Comparison of ENCODE assay signal across 1 cellular context in the genomic region with DNA sequence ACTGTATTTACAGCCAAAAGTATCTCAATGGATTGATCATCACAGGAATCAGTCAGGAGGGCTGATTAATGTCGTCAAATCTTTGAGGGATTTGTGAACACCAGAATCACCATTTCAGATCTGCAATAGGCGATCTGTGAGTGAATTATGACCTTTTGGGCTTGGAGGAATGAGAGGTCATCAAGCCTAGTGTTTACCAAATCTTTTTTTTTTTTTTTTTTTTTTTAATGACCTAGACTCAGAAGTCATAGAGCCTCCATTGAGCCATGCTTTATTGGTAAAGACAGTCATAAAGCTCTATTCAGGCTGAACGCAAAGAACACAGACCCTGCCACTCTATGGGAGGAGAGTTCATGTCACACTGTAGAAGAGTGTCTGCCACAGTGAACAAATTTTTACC.
TF ChIP-seq lines count a peak whose summit lies in the region.

No MANE protein-coding gene starts in this region.

TF ChIP-seq in HCT116, 20 proteins besides CTCF, POLR2A, EP300 and RAD21 (continued from another document):
- no peak for TF ChIP-seq POLR2AphosphoS5 (IDR thresholded peaks at IDR 0.05; ENCODE audit: low read depth, low read length)
- no peak for TF ChIP-seq TCF7L2 (IDR thresholded peaks at IDR 0.05; ENCODE audit: borderline replicate concordance, extremely low read depth, insufficient read depth, insufficient read length)
- TF ChIP-seq SP1 (IDR thresholded peaks at IDR 0.05; ENCODE audit: low read depth), result no peak
- TF ChIP-seq YY1 (IDR thresholded peaks at IDR 0.05; ENCODE audit: extremely low read depth, insufficient replicate concordance, low read depth, low read length), result no peak
- TF ChIP-seq ZNF274 (IDR thresholded peaks at IDR 0.05; ENCODE audit: low read depth, low read length), result no peak
- TF ChIP-seq ELF1 (IDR thresholded peaks at IDR 0.05; ENCODE audit: borderline replicate concordance, low read depth), result no peak
- TF ChIP-seq ZFX (IDR thresholded peaks at IDR 0.05), result no peak
- TF ChIP-seq EZH2phosphoT487 (IDR thresholded peaks at IDR 0.05; ENCODE audit: borderline replicate concordance), result no peak
- TF ChIP-seq EZH2 (IDR thresholded peaks at IDR 0.05), result no peak
- TF ChIP-seq CEBPB (IDR thresholded peaks at IDR 0.05; ENCODE audit: low read depth), result no peak
- TF ChIP-seq SIN3A (IDR thresholded peaks at IDR 0.05; ENCODE audit: low read depth), result no peak
- no peak for TF ChIP-seq EGR1 (IDR thresholded peaks at IDR 0.05; ENCODE audit: low read depth)
- TF ChIP-seq, protein P1, sequence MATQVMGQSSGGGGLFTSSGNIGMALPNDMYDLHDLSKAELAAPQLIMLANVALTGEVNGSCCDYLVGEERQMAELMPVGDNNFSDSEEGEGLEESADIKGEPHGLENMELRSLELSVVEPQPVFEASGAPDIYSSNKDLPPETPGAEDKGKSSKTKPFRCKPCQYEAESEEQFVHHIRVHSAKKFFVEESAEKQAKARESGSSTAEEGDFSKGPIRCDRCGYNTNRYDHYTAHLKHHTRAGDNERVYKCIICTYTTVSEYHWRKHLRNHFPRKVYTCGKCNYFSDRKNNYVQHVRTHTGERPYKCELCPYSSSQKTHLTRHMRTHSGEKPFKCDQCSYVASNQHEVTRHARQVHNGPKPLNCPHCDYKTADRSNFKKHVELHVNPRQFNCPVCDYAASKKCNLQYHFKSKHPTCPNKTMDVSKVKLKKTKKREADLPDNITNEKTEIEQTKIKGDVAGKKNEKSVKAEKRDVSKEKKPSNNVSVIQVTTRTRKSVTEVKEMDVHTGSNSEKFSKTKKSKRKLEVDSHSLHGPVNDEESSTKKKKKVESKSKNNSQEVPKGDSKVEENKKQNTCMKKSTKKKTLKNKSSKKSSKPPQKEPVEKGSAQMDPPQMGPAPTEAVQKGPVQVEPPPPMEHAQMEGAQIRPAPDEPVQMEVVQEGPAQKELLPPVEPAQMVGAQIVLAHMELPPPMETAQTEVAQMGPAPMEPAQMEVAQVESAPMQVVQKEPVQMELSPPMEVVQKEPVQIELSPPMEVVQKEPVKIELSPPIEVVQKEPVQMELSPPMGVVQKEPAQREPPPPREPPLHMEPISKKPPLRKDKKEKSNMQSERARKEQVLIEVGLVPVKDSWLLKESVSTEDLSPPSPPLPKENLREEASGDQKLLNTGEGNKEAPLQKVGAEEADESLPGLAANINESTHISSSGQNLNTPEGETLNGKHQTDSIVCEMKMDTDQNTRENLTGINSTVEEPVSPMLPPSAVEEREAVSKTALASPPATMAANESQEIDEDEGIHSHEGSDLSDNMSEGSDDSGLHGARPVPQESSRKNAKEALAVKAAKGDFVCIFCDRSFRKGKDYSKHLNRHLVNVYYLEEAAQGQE (IDR thresholded peaks at IDR 0.05; ENCODE audit: low read depth), result no peak
- no peak for TF ChIP-seq SRF (IDR thresholded peaks at IDR 0.05; ENCODE audit: low read depth)
